Comparison of ENCODE assay signal across 1 cellular context in the genomic region with DNA sequence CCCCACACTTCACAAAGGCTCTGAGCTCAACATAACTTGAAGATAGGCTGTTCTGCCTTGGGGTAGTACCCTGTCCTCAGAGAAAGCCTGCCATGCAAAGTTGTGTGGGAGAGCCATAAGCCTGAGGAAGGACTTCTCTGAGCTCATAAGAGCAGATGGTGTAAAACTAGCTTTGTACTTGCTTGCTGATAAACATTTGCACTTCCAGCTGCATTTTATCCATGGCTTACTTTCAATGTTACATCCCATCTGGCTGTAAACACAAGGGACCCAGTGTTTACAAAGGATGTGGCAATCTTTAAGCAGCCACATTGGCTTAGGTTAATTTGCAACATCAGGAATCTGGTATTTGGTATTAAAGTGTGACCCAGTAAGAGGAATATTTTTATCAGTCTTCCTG.
TF ChIP-seq lines count a peak whose summit lies in the region.

No MANE protein-coding gene starts in this region.

TF ChIP-seq in GM23338, 12 proteins besides CTCF, POLR2A, EP300 and RAD21 (continued from another document):
- TF ChIP-seq ZNF462 (CRISPR knock-in tag; IDR thresholded peaks at IDR 0.05) (no peak), POLR2AphosphoS5 (IDR thresholded peaks at IDR 0.05; ENCODE audit: low read depth) (no peak)
TF ChIP-seq in GM23338: peak in this region for 0.
